In the genomic region with DNA sequence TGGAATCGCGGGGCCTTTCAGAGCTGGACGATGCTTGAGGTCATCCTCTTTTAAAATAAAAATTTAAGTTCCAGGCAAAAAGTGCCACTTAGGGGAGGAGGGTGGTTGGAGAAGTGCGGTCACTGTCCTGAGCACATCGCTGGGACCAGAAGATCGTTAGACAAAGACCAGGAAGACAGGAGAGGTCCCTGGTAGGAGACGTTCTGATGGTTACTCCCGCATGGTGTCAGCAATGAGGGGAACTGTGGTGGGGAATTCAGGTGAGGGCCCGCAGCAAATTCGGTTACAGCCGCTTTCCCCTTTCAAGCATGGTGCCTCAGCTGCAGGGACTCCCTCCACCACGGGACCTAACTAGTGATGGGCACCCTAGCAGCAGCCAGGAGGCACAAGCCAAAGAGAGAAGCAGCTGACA, we compare ENCODE assay signal across 8 cellular contexts. TPM values are rescaled to one million over a fixed set of nuclear protein-coding genes. Genes with fewer than 3 reads are reported as not detected.
DNase-seq lines count a peak whose midpoint lies in the region; ATAC-seq and TF ChIP-seq lines count a peak whose summit lies in the region.

No MANE protein-coding gene starts in this region.

- peaks cover 29% of the 10 kb centered on the region for H3K4me1 ChIP-seq in Loucy (ENCODE audit: insufficient read depth, low read length, poor library complexity, severe bottlenecking)

- peak overlapping the region; percentile 99 for H3K4me2 ChIP-seq in Loucy (ENCODE audit: low read depth, low read length, poor library complexity, severe bottlenecking)

- TF ChIP-seq CTCF in Loucy (conservative IDR thresholded peaks at IDR 0.05; ENCODE audit: low read length) (no peak), retinal pigment epithelial cell (conservative IDR thresholded peaks at IDR 0.05; ENCODE audit: low read depth, low read length) (no peak)

- no peaks in the 10 kb centered on the region for H3K9me2 ChIP-seq in Loucy (replicated peaks; ENCODE audit: low read depth, low read length)

- DNase-seq in activated T-cell treated with anti-CD3 and anti-CD28 coated beads, Interleukin-2, amount 50 U/mL, for 1 hour, result peak; percentile 38
- DNase-seq in activated T-cell treated with anti-CD3 and anti-CD28 coated beads for 4 hours (no peak), left ventricle myocardium superior (no peak), retinal pigment epithelial cell (ENCODE audit: low read depth) (no peak), NCI-H2107 (lab: John Stamatoyannopoulos, UW) (no peak), HuH-7 (ENCODE audit: low spot score) (no peak)

- peaks cover 6% of the 10 kb centered on the region for H3K36me3 Mint-ChIP-seq in activated naive CD4-positive, alpha-beta T cell treated with anti-CD3 and anti-CD28 coated beads, Interleukin-2, amount 50 U/mL, for 24 hours

- peak; percentile 10 for ATAC-seq in left ventricle myocardium superior

- H3K27me3 Mint-ChIP-seq in activated naive CD4-positive, alpha-beta T cell treated with anti-CD3 and anti-CD28 coated beads, Interleukin-2, amount 50 U/mL, for 24 hours, result no peaks in the 10 kb centered on the region

- peak overlapping the region; percentile 96 for H2AFZ ChIP-seq in Loucy (ENCODE audit: low read length)

- intact Hi-C loops in left ventricle myocardium superior (cut with micrococcal nuclease), result no loop called here

- H3K4me3 Mint-ChIP-seq in activated naive CD4-positive, alpha-beta T cell treated with anti-CD3 and anti-CD28 coated beads, Interleukin-2, amount 50 U/mL, for 24 hours, result peak overlapping the region; percentile 95

- H4K20me1 ChIP-seq in Loucy (ENCODE audit: insufficient read depth, low read length, poor library complexity, severe bottlenecking), result peaks cover 6% of the 10 kb centered on the region

- H3K79me2 ChIP-seq in Loucy (ENCODE audit: insufficient read depth, low read length), result peaks cover 40% of the 10 kb centered on the region

- H3K9ac ChIP-seq in Loucy (ENCODE audit: low read depth, low read length, poor library complexity, severe bottlenecking), result peak overlapping the region; percentile 89

- H3K9me3 Mint-ChIP-seq in activated naive CD4-positive, alpha-beta T cell treated with anti-CD3 and anti-CD28 coated beads, Interleukin-2, amount 50 U/mL, for 24 hours, result no peaks in the 10 kb centered on the region

- H3K27me3 ChIP-seq in Loucy (ENCODE audit: insufficient read depth, low read length, poor library complexity, severe bottlenecking), result no peaks in the 10 kb centered on the region

- peaks cover 34% of the 10 kb centered on the region for H3K4me1 Mint-ChIP-seq in activated naive CD4-positive, alpha-beta T cell treated with anti-CD3 and anti-CD28 coated beads, Interleukin-2, amount 50 U/mL, for 24 hours

- H3K9me3 ChIP-seq in Loucy (ENCODE audit: insufficient read depth, low read depth, low read length), result no peaks in the 10 kb centered on the region

- peaks cover 13% of the 10 kb centered on the region; the same call in 1 of the 2 replicates for H3K36me3 ChIP-seq in Loucy (ENCODE audit: insufficient read depth, low read length)

- H3K4me3 ChIP-seq in Loucy (ENCODE audit: low read length, poor library complexity, severe bottlenecking) (peak overlapping the region; percentile 97), retinal pigment epithelial cell (ENCODE audit: low read length) (peak overlapping the region; percentile 95)

- H3K27ac Mint-ChIP-seq in activated naive CD4-positive, alpha-beta T cell treated with anti-CD3 and anti-CD28 coated beads, Interleukin-2, amount 50 U/mL, for 24 hours, result peak overlapping the region; percentile 99

- H3F3A ChIP-seq in Loucy (ENCODE audit: low read depth), result peaks cover 2% of the 10 kb centered on the region; the same call in 1 of the 2 replicates

RNA-seq across cellular contexts. Expression of gene ISY1, which starts 1.0 kb away (rescaled TPM):
- total RNA-seq in left ventricle myocardium superior, result 25.9 TPM

RNA-seq across cellular contexts. Expression of gene CNBP, which starts 21.8 kb away (rescaled TPM):
- total RNA-seq in left ventricle myocardium superior, result 531 TPM

RNA-seq across cellular contexts. Expression of gene RAB43, which starts 40.3 kb away (rescaled TPM):
- total RNA-seq in left ventricle myocardium superior, result 3.3 TPM
